9 cellular contexts compared by ENCODE assay signal in the genomic region with DNA sequence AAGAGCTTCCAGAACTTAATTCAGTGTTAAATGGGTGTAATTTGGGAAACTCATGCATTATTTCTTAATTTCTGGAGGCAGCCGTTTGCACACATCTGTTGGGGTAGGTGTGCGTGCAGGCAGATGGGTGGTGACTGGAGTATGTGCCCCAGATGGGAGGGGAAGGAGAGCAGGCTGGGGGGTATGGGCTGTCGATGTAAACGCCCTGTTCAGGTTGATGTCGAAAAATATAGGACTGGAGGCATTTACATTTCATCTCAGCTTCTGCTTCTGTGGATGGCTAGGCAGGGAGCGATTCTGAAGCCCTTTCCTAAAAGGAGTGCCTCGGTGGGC. TPM values are rescaled to one million over a fixed set of nuclear protein-coding genes. Genes with fewer than 3 reads are reported as not detected.
DNase-seq lines count a peak whose midpoint lies in the region; ATAC-seq, FAIRE-seq and TF ChIP-seq lines count a peak whose summit lies in the region.
"Had no signal": no experiment of that assay in that cellular context is flagged by ENCODE, and none has a peak within 500 bp of the region (broad histone marks: within the 10 kb centered on the region; RNA-seq: fewer than 3 reads in every experiment).

No MANE protein-coding gene starts in this region.

- H3K9ac ChIP-seq in astrocyte (ENCODE audit: low read length) (peak overlapping the region; percentile 83), mucosa of stomach (ENCODE audit: low read length) (peak overlapping the region; percentile 51), endodermal cell (ENCODE audit: extremely low read depth, low read length, poor library complexity, severe bottlenecking) (no peak overlapping the region)

- H3K27ac Mint-ChIP-seq in astrocyte (ENCODE audit: unreplicated experiment) (no peak overlapping the region), endodermal cell (no peak overlapping the region)

- H3K27me3 ChIP-seq in left ventricle myocardium inferior (ENCODE audit: low read depth) (peaks cover 34% of the 10 kb centered on the region), astrocyte (ENCODE audit: insufficient read depth, low read length) (peaks cover 20% of the 10 kb centered on the region), mucosa of stomach (ENCODE audit: control insufficient read depth, insufficient read depth, low read length) (peaks cover 33% of the 10 kb centered on the region), upper lobe of right lung (peaks cover 40% of the 10 kb centered on the region), endodermal cell (ENCODE audit: control insufficient read depth, insufficient read depth, low read length, poor library complexity, severe bottlenecking) (peaks cover 49% of the 10 kb centered on the region)

- H3K27ac ChIP-seq in left ventricle myocardium inferior (replicated peaks) (peak overlapping the region; percentile 63), astrocyte (ENCODE audit: low read depth, low read length) (no peak overlapping the region), upper lobe of right lung (no peak overlapping the region), endodermal cell (ENCODE audit: low read depth, low read length) (no peak overlapping the region)

- H3K4me3 Mint-ChIP-seq in astrocyte (ENCODE audit: unreplicated experiment) = no peak overlapping the region
- H3K4me3 Mint-ChIP-seq in endodermal cell = no peak overlapping the region

- H3K4me1 Mint-ChIP-seq in astrocyte (ENCODE audit: low read depth, unreplicated experiment) = no peaks in the 10 kb centered on the region
- H3K4me1 Mint-ChIP-seq in endodermal cell = peaks cover 3% of the 10 kb centered on the region

- H3K36me3 Mint-ChIP-seq in astrocyte (ENCODE audit: low read depth, unreplicated experiment) = no peaks in the 10 kb centered on the region
- no peaks in the 10 kb centered on the region for H3K36me3 Mint-ChIP-seq in endodermal cell (ENCODE audit: low read depth)

- TF ChIP-seq CTCF in left ventricle myocardium inferior (IDR thresholded peaks at IDR 0.05; ENCODE audit: borderline replicate concordance) (no peak), astrocyte (IDR thresholded peaks at IDR 0.05; ENCODE audit: insufficient read depth, low read depth, low read length) (no peak), upper lobe of right lung (IDR thresholded peaks at IDR 0.05) (no peak), endodermal cell (conservative IDR thresholded peaks at IDR 0.05) (no peak)

- H3K36me3 ChIP-seq in left ventricle myocardium inferior = no peaks in the 10 kb centered on the region
- H3K36me3 ChIP-seq in astrocyte (ENCODE audit: insufficient read depth, low read length) = no peaks in the 10 kb centered on the region
- no peaks in the 10 kb centered on the region for H3K36me3 ChIP-seq in mucosa of stomach (ENCODE audit: control insufficient read depth, insufficient read depth, low read length)
- no peaks in the 10 kb centered on the region for H3K36me3 ChIP-seq in upper lobe of right lung
- H3K36me3 ChIP-seq in endodermal cell (ENCODE audit: control insufficient read depth, insufficient read depth, low read length) = no peaks in the 10 kb centered on the region

- peak overlapping the region; percentile 96 for H3K4me2 ChIP-seq in astrocyte (ENCODE audit: low read length)

- H3K79me2 ChIP-seq in astrocyte (ENCODE audit: insufficient read depth, low read length) = no peaks in the 10 kb centered on the region

- H3K27me3 Mint-ChIP-seq in astrocyte (ENCODE audit: low read depth, unreplicated experiment) (peaks cover 73% of the 10 kb centered on the region), endodermal cell (ENCODE audit: insufficient read depth) (peaks cover 27% of the 10 kb centered on the region)

- H3K4me3 ChIP-seq in left ventricle myocardium inferior (peak overlapping the region; percentile 67), astrocyte (ENCODE audit: insufficient read depth, low read depth, low read length) (peak overlapping the region; percentile 77), mucosa of stomach (ENCODE audit: low read length) (peak overlapping the region; percentile 10), upper lobe of right lung (peak overlapping the region; percentile 56), endodermal cell (ENCODE audit: low read length) (no peak overlapping the region)

- H3K9me3 ChIP-seq in left ventricle myocardium inferior (replicated peaks) (no peaks in the 10 kb centered on the region), astrocyte (ENCODE audit: insufficient read depth, low read depth, low read length) (no peaks in the 10 kb centered on the region), mucosa of stomach (ENCODE audit: control insufficient read depth, low read length) (no peaks in the 10 kb centered on the region), upper lobe of right lung (no peaks in the 10 kb centered on the region), endodermal cell (ENCODE audit: control insufficient read depth, low read length) (no peaks in the 10 kb centered on the region)

- H3K9me3 Mint-ChIP-seq in astrocyte (ENCODE audit: unreplicated experiment) (no peaks in the 10 kb centered on the region), endodermal cell (no peaks in the 10 kb centered on the region)

- no peak for ATAC-seq in left cardiac atrium
- no peak for ATAC-seq in upper lobe of right lung
- no peak for ATAC-seq in HG03097 (IDR thresholded peaks at IDR 0.05; ENCODE audit: low FRiP score, unreplicated experiment)

- WGBS in endodermal cell (ENCODE audit: insufficient coverage in 1 of 2, insufficient read length in 1 of 2), 2 experiments = 87 to 89% methylated on average over 5 to 7 of the region's 7 CpGs

- FAIRE-seq in astrocyte (lab: Jason Lieb, UNC) = no peak
- no peak for FAIRE-seq in GM19239 (lab: Jason Lieb, UNC)

- no peaks in the 10 kb centered on the region for H4K20me1 ChIP-seq in astrocyte (ENCODE audit: insufficient read depth, low read length)

- peak overlapping the region; percentile 77 for H2AFZ ChIP-seq in astrocyte (ENCODE audit: low read depth, low read length)

- no peak for DNase-seq in left ventricle myocardium inferior
- DNase-seq in left cardiac atrium = no peak
- no peak for DNase-seq in astrocyte (ENCODE audit: low read depth)
- DNase-seq in upper lobe of right lung = no peak
- DNase-seq in endodermal cell = no peak
- DNase-seq in GM19239 (ENCODE audit: insufficient read length, low spot score) = no peak
- DNase-seq: activated naive CD4-positive, alpha-beta T cell had no signal

- H3K4me1 ChIP-seq in left ventricle myocardium inferior = peaks cover 25% of the 10 kb centered on the region
- H3K4me1 ChIP-seq in astrocyte (ENCODE audit: insufficient read depth, low read length) = peaks cover 7% of the 10 kb centered on the region
- H3K4me1 ChIP-seq in mucosa of stomach (ENCODE audit: control insufficient read depth, insufficient read depth, low read length) = peaks cover 4% of the 10 kb centered on the region
- peaks cover 6% of the 10 kb centered on the region for H3K4me1 ChIP-seq in upper lobe of right lung
- no peaks in the 10 kb centered on the region for H3K4me1 ChIP-seq in endodermal cell (ENCODE audit: control insufficient read depth, insufficient read depth, low read length)

- intact Hi-C loops in left ventricle myocardium inferior (cut with micrococcal nuclease) (no loop called here), left cardiac atrium (cut with DNase I) (no loop called here), upper lobe of right lung (cut with DNase I) (no loop called here)

RNA-seq across cellular contexts. Expression of a gene that starts 13.8 kb away (rescaled TPM):
- total RNA-seq in left ventricle myocardium inferior = 1.3 TPM
- 1 to 10 TPM; 1.4 to 4.2 TPM for total RNA-seq in left cardiac atrium
- total RNA-seq in astrocyte = 0.26 and 0.36 TPM in 2 replicates
- 1.0 TPM for total RNA-seq in upper lobe of right lung
- under 1 TPM; 0.42 to 0.95 TPM for total RNA-seq in endodermal cell
- 2.8 TPM for polyA plus RNA-seq in endodermal cell (2013, experiment 1 of 2)
- 3.2 TPM for polyA plus RNA-seq in endodermal cell (2013, experiment 2 of 2)
